In genomic region chr4:120071192-120071795, GRCh38 we compare ENCODE assay signal across 8 cellular contexts. TPM values are rescaled to one million over a fixed set of nuclear protein-coding genes. Genes with fewer than 3 reads are reported as not detected.
DNase-seq lines count a peak whose midpoint lies in the region; ATAC-seq and TF ChIP-seq lines count a peak whose summit lies in the region.

No MANE protein-coding gene starts in this region.

- H3K4me1 ChIP-seq in lower lobe of right lung = peaks cover 14% of the 10 kb centered on the region
- peaks cover 6 to 26% of the 10 kb centered on the region in 2 donors for H3K4me1 ChIP-seq in thoracic aorta (ENCODE audit: control insufficient read depth in 1 of 2, low read depth in 2 of 2)

- TF ChIP-seq CTCF in RWPE1 (conservative IDR thresholded peaks at IDR 0.05; ENCODE audit: low read depth) (peak; percentile 74), cardiac fibroblast (IDR thresholded peaks at IDR 0.05; ENCODE audit: low read depth, low read length) (peak; percentile 52), lower lobe of right lung (IDR thresholded peaks at IDR 0.05) (peak; percentile 55), thoracic aorta (IDR thresholded peaks at IDR 0.05) (peak; percentile 33)

- H3K9me3 ChIP-seq in lower lobe of right lung = no peaks in the 10 kb centered on the region
- no peaks in the 10 kb centered on the region for H3K9me3 ChIP-seq in thoracic aorta

- no peaks in the 10 kb centered on the region for H3K27me3 ChIP-seq in lower lobe of right lung (ENCODE audit: low read depth)
- H3K27me3 ChIP-seq in thoracic aorta (replicated peaks; ENCODE audit: insufficient read depth) = no peaks in the 10 kb centered on the region

- H3K4me3 Mint-ChIP-seq in activated CD4-positive, alpha-beta T cell treated with anti-CD3 and anti-CD28 coated beads for 36 hours = no peak overlapping the region

- no peak for ATAC-seq in activated CD4-positive, alpha-beta T cell treated with anti-CD3 and anti-CD28 coated beads for 36 hours
- ATAC-seq in lower lobe of right lung (no peak), thoracic aorta (ENCODE audit: insufficient number of reproducible peaks, low FRiP score, low read depth) (no peak), GM21528 (IDR thresholded peaks at IDR 0.05; ENCODE audit: low FRiP score, unreplicated experiment) (no peak)

- peaks cover under 1% of the 10 kb centered on the region for H3K36me3 Mint-ChIP-seq in activated CD4-positive, alpha-beta T cell treated with anti-CD3 and anti-CD28 coated beads for 36 hours (ENCODE audit: low read depth)

- CTCF ChIA-PET in activated CD4-positive, alpha-beta T cell treated with anti-CD3 and anti-CD28 coated beads for 36 hours (lab: Charles Lee) = no interaction called here
- CTCF ChIA-PET in RWPE1 (lab: Yijun Ruan, JAX) = interaction anchor here (0.8 kb wide), 1 partner anchor 1233 kb away, joined by 3 read pairs; no protein-coding TSS in a partner anchor

- DNase-seq in activated CD4-positive, alpha-beta T cell treated with anti-CD3 and anti-CD28 coated beads for 36 hours = peak; percentile 72
- no peak for DNase-seq in activated CD4-positive, alpha-beta T cell treated with anti-CD3 and anti-CD28 coated beads for 1 hour
- DNase-seq in HUDEP-2 (lab: John Stamatoyannopoulos, UW; ENCODE audit: unreplicated experiment in 76 of 76) (peak in 42 of 76 experiments; percentile 2 to 67 (median 20)), RWPE1 (ENCODE audit: low spot score) (peak; percentile 29), cardiac fibroblast (ENCODE audit: low read depth in 2 of 2) (peak; percentile 83 to 89), lower lobe of right lung (no peak), thoracic aorta (ENCODE audit: low spot score) (no peak)

- POLR2A ChIA-PET in activated CD4-positive, alpha-beta T cell treated with anti-CD3 and anti-CD28 coated beads for 36 hours (lab: Charles Lee) = no interaction called here
- POLR2A ChIA-PET in RWPE1 (lab: Yijun Ruan, JAX; ENCODE audit: low non-redundant PET) = no interaction called here

- H3K4me3 ChIP-seq in cardiac fibroblast (replicated peaks in 1 of 2; ENCODE audit: low read depth in 2 of 2, low read length in 2 of 2) (no peak overlapping the region), lower lobe of right lung (no peak overlapping the region), thoracic aorta (peak overlapping the region; percentile 14)

- no peaks in the 10 kb centered on the region for H3K27me3 Mint-ChIP-seq in activated CD4-positive, alpha-beta T cell treated with anti-CD3 and anti-CD28 coated beads for 36 hours

- intact Hi-C loops in activated CD4-positive, alpha-beta T cell treated with anti-CD3 and anti-CD28 coated beads for 36 hours (cut with DNase I, micrococcal nuclease) = loop anchor here (1.0 to 10.0 kb wide), 6 partner anchors 84 to 1236 kb away; no protein-coding TSS in a partner anchor
- intact Hi-C loops in lower lobe of right lung (cut with DNase I) = no loop called here

- no peaks in the 10 kb centered on the region for H3K36me3 ChIP-seq in lower lobe of right lung
- H3K36me3 ChIP-seq in thoracic aorta = no peaks in the 10 kb centered on the region

- H3K27ac Mint-ChIP-seq in activated CD4-positive, alpha-beta T cell treated with anti-CD3 and anti-CD28 coated beads for 36 hours = no peak overlapping the region

- peaks cover 24% of the 10 kb centered on the region for H3K4me1 Mint-ChIP-seq in activated CD4-positive, alpha-beta T cell treated with anti-CD3 and anti-CD28 coated beads for 36 hours

- no peaks in the 10 kb centered on the region for H3K9me3 Mint-ChIP-seq in activated CD4-positive, alpha-beta T cell treated with anti-CD3 and anti-CD28 coated beads for 36 hours (ENCODE audit: low read depth)

- H3K27ac ChIP-seq in RWPE1 (no peak overlapping the region), lower lobe of right lung (no peak overlapping the region), thoracic aorta (no peak overlapping the region)

RNA-seq across cellular contexts. Expression of gene MAD2L1, which starts 4.6 kb away (rescaled TPM):
- 100 to 1,000 TPM in 1 of 2 experiments, 10 to 100 TPM in 1; 55.8 to 104 TPM for total RNA-seq in activated CD4-positive, alpha-beta T cell treated with anti-CD3 and anti-CD28 coated beads for 36 hours
- total RNA-seq in lower lobe of right lung = 2.2 TPM
- under 1 TPM; 0.14 to 0.49 TPM for total RNA-seq in thoracic aorta

Comparison
In these comparisons a context has a peak if more than half of its experiments do, and no peak if none do; other contexts are left out.
1. DNase-seq: peak in activated CD4-positive, alpha-beta T cell treated with anti-CD3 and anti-CD28 coated beads for 36 hours (single experiment), HUDEP-2 (42 of 76), RWPE1 (single experiment) and cardiac fibroblast (2 of 2); none in activated CD4-positive, alpha-beta T cell treated with anti-CD3 and anti-CD28 coated beads for 1 hour (single experiment), lower lobe of right lung (single experiment) and thoracic aorta (single experiment).
2. RNA of gene MAD2L1, which starts 4.6 kb away (total RNA-seq): 55.8 to 104 TPM in activated CD4-positive, alpha-beta T cell treated with anti-CD3 and anti-CD28 coated beads for 36 hours; 2.2 TPM in lower lobe of right lung (single experiment) and 0.14 to 0.49 TPM in thoracic aorta; every median in the first group is over 10 times any median in the second.
3. Peak in every context shown above with its lines, with median percentiles within 50 percentile points of each other: CTCF ChIP-seq.